Comparison of ENCODE assay signal across 13 cellular contexts in the genomic region with DNA sequence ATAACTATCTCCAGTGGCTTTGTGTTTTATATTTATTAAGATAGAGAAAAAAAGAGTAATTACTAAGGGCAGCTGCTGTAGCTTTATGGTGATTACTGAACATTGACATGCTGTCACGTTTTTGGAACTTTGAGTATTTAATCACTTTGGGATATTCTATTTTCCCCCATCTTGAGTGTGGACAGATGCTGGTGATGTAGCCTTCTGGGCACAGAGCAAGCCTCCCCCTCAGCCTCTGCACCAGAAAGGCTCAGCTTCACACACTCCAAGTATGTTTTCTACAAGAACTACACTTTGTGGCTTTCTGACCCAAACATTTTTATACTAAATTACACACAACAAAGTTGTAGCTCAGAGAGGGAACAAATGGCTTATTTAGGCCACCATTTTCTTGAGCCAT. TPM values are rescaled to one million over a fixed set of nuclear protein-coding genes. Genes with fewer than 3 reads are reported as not detected.
DNase-seq lines count a peak whose midpoint lies in the region; ATAC-seq and TF ChIP-seq lines count a peak whose summit lies in the region.
"Had no signal": no experiment of that assay in that cellular context is flagged by ENCODE, and none has a peak within 500 bp of the region (broad histone marks: within the 10 kb centered on the region; RNA-seq: fewer than 3 reads in every experiment).

No MANE protein-coding gene starts in this region.

- TF ChIP-seq CTCF in CD8-positive, alpha-beta T cell (IDR thresholded peaks at IDR 0.05) = no peak
- no peak for TF ChIP-seq CTCF in natural killer cell (IDR thresholded peaks at IDR 0.05)
- TF ChIP-seq CTCF in foreskin keratinocyte (conservative IDR thresholded peaks at IDR 0.05) = no peak

- H3K27me3 ChIP-seq in CD8-positive, alpha-beta T cell (ENCODE audit: insufficient read depth, low read length) = no peaks in the 10 kb centered on the region
- H3K27me3 ChIP-seq in foreskin keratinocyte = no peaks in the 10 kb centered on the region

- peak overlapping the region; percentile 96 for H3K4me3 Mint-ChIP-seq in CD8-positive, alpha-beta T cell
- peak overlapping the region; percentile 77 to 96 (median 94) for H3K4me3 Mint-ChIP-seq in IgD-negative memory B cell
- peak overlapping the region; percentile 91 for H3K4me3 Mint-ChIP-seq in activated T-helper 2 cell treated with anti-CD3 and anti-CD28 coated beads, Interferon-gamma antibody, Interleukin-2, Interleukin-4, amounts not matched to agents 10 μg/mL and 5 μg/mL and 100 μg/mL, durations not matched to agents 14 hours and 24 hours and 36 hours (ENCODE audit: low read depth)
- peak overlapping the region; percentile 81 for H3K4me3 Mint-ChIP-seq in natural killer cell
- H3K4me3 Mint-ChIP-seq: H9 had no signal

- H3K9me3 ChIP-seq in CD8-positive, alpha-beta T cell (ENCODE audit: low read length) = no peaks in the 10 kb centered on the region

- peak overlapping the region; percentile 97 for H3K27ac Mint-ChIP-seq in CD8-positive, alpha-beta T cell
- peak overlapping the region in 2 of 3 donors; percentile 18 to 98 for H3K27ac Mint-ChIP-seq in IgD-negative memory B cell
- peak overlapping the region; percentile 95 for H3K27ac Mint-ChIP-seq in activated T-helper 2 cell treated with anti-CD3 and anti-CD28 coated beads, Interferon-gamma antibody, Interleukin-2, Interleukin-4, amounts not matched to agents 10 μg/mL and 5 μg/mL and 100 μg/mL, durations not matched to agents 14 hours and 24 hours and 36 hours
- peak overlapping the region; percentile 90 to 91 for H3K27ac Mint-ChIP-seq in natural killer cell
- H3K27ac Mint-ChIP-seq: H9 had no signal

- peak overlapping the region; percentile 64 for H3K4me3 ChIP-seq in CD8-positive, alpha-beta T cell (ENCODE audit: low read depth, low read length)
- H3K4me3 ChIP-seq: SK-N-MC had no signal

- peaks cover 74% of the 10 kb centered on the region for H3K4me1 Mint-ChIP-seq in CD8-positive, alpha-beta T cell (ENCODE audit: low read depth)
- H3K4me1 Mint-ChIP-seq in IgD-negative memory B cell = peaks cover 42 to 56% (median 55%) of the 10 kb centered on the region in 3 donors
- peaks cover 64% of the 10 kb centered on the region for H3K4me1 Mint-ChIP-seq in activated T-helper 2 cell treated with anti-CD3 and anti-CD28 coated beads, Interferon-gamma antibody, Interleukin-2, Interleukin-4, amounts not matched to agents 10 μg/mL and 5 μg/mL and 100 μg/mL, durations not matched to agents 14 hours and 24 hours and 36 hours (ENCODE audit: low read depth)
- H3K4me1 Mint-ChIP-seq in natural killer cell = peaks cover 66% of the 10 kb centered on the region in 2 donors

- no peak for ATAC-seq in CD8-positive, alpha-beta T cell
- ATAC-seq in natural killer cell (no peak), foreskin keratinocyte (no peak), HG03354 (IDR thresholded peaks at IDR 0.05; ENCODE audit: poor library complexity, severe bottlenecking, unreplicated experiment) (no peak)

- POLR2A ChIA-PET in CD8-positive, alpha-beta T cell (lab: Charles Lee) = interaction anchor here (1.0 kb wide), 1 partner anchor 182 kb away, joined by 3 read pairs; no protein-coding TSS in a partner anchor

- H3K27me3 Mint-ChIP-seq in CD8-positive, alpha-beta T cell (ENCODE audit: low read depth) = peaks cover 3% of the 10 kb centered on the region
- H3K27me3 Mint-ChIP-seq in IgD-negative memory B cell (no peaks in the 10 kb centered on the region), natural killer cell (ENCODE audit: low read depth in 2 of 2) (no peaks in the 10 kb centered on the region)
- peaks cover 2% of the 10 kb centered on the region for H3K27me3 Mint-ChIP-seq in activated T-helper 2 cell treated with anti-CD3 and anti-CD28 coated beads, Interferon-gamma antibody, Interleukin-2, Interleukin-4, amounts not matched to agents 10 μg/mL and 5 μg/mL and 100 μg/mL, durations not matched to agents 14 hours and 24 hours and 36 hours (ENCODE audit: low read depth)

- peaks cover 52% of the 10 kb centered on the region for H3K4me1 ChIP-seq in CD8-positive, alpha-beta T cell (ENCODE audit: insufficient read depth, low read length)
- H3K4me1 ChIP-seq in foreskin keratinocyte = peaks cover 22% of the 10 kb centered on the region
- H3K4me1 ChIP-seq: parathyroid adenoma had no signal

- peak overlapping the region; percentile 11 for H3K27ac ChIP-seq in CD8-positive, alpha-beta T cell (ENCODE audit: low read depth, low read length)
- H3K27ac ChIP-seq in foreskin keratinocyte = no peak overlapping the region
- H3K27ac ChIP-seq: parathyroid adenoma, SK-N-MC had no signal

- H3K9me3 Mint-ChIP-seq in CD8-positive, alpha-beta T cell = no peaks in the 10 kb centered on the region
- H3K9me3 Mint-ChIP-seq in IgD-negative memory B cell = no peaks in the 10 kb centered on the region
- no peaks in the 10 kb centered on the region for H3K9me3 Mint-ChIP-seq in activated T-helper 2 cell treated with anti-CD3 and anti-CD28 coated beads, Interferon-gamma antibody, Interleukin-2, Interleukin-4, amounts not matched to agents 10 μg/mL and 5 μg/mL and 100 μg/mL, durations not matched to agents 14 hours and 24 hours and 36 hours
- H3K9me3 Mint-ChIP-seq in natural killer cell = no peaks in the 10 kb centered on the region
- H3K9me3 Mint-ChIP-seq: H9 had no signal

- CTCF ChIA-PET in CD8-positive, alpha-beta T cell (lab: Charles Lee) = interaction anchor here (1.1 kb wide), 1 partner anchor 30 kb away, joined by 3 read pairs; no protein-coding TSS in a partner anchor

- intact Hi-C loops in CD8-positive, alpha-beta T cell (cut with DNase I, micrococcal nuclease) = loop anchor here (2.0 to 5.0 kb wide), 4 partner anchors 14 to 364 kb away; partner anchors contain the start of gene HMGB1 (in 1 of the 2)
- intact Hi-C loops in activated T-helper 2 cell treated with anti-CD3 and anti-CD28 coated beads, Interferon-gamma antibody, Interleukin-2, Interleukin-4, amounts not matched to agents 10 μg/mL and 5 μg/mL and 100 μg/mL, durations not matched to agents 14 hours and 24 hours and 36 hours (cut with micrococcal nuclease) = no loop called here
- intact Hi-C loops in natural killer cell (cut with micrococcal nuclease) = no loop called here

- H3K36me3 ChIP-seq in CD8-positive, alpha-beta T cell (ENCODE audit: insufficient read depth, low read length) = no peaks in the 10 kb centered on the region

- no peak for DNase-seq in CD8-positive, alpha-beta T cell
- DNase-seq in activated T-helper 2 cell treated with anti-CD3 and anti-CD28 coated beads, Interferon-gamma antibody, Interleukin-2, Interleukin-4, amounts not matched to agents 10 μg/mL and 5 μg/mL and 100 μg/mL, durations not matched to agents 14 hours and 24 hours and 36 hours (ENCODE audit: low spot score) = no peak
- DNase-seq in natural killer cell (no peak), foreskin keratinocyte (no peak), DMS 273 (lab: John Stamatoyannopoulos, UW; ENCODE audit: unreplicated experiment) (no peak), GM03348 (ENCODE audit: low spot score) (no peak)
- DNase-seq: H9; NCI-H187 treated with DMSO at 0.1 percent for 48 hours; stimulated activated CD4-positive, alpha-beta T cell treated with anti-CD3 and anti-CD28 coated beads, Interleukin-2, amount 100 ng/mL, for 24 hours had no signal

- peaks cover 5% of the 10 kb centered on the region for H3K36me3 Mint-ChIP-seq in CD8-positive, alpha-beta T cell
- no peaks in the 10 kb centered on the region for H3K36me3 Mint-ChIP-seq in IgD-negative memory B cell
- peaks cover 13% of the 10 kb centered on the region for H3K36me3 Mint-ChIP-seq in activated T-helper 2 cell treated with anti-CD3 and anti-CD28 coated beads, Interferon-gamma antibody, Interleukin-2, Interleukin-4, amounts not matched to agents 10 μg/mL and 5 μg/mL and 100 μg/mL, durations not matched to agents 14 hours and 24 hours and 36 hours (ENCODE audit: low read depth)
- H3K36me3 Mint-ChIP-seq in natural killer cell = no peaks in the 10 kb centered on the region

RNA-seq across cellular contexts. Expression of gene ALOX5AP, which starts 1.1 kb away (rescaled TPM):
- 10 to 100 TPM; 16.3 to 16.6 TPM for total RNA-seq in CD8-positive, alpha-beta T cell
- 208 TPM for polyA plus RNA-seq in IgD-negative memory B cell
- 40.9 and 43.9 TPM in 2 replicates for total RNA-seq in activated T-helper 2 cell treated with anti-CD3 and anti-CD28 coated beads, Interferon-gamma antibody, Interleukin-2, Interleukin-4, amounts not matched to agents 10 μg/mL and 5 μg/mL and 100 μg/mL, durations not matched to agents 14 hours and 24 hours and 36 hours
- 100 to 1,000 TPM in 2 of 3 donors, 10 to 100 TPM in 1; 83.9 to 150 (median 114) TPM for total RNA-seq in natural killer cell
- 0.35 and 0.41 TPM in 2 replicates for total RNA-seq in foreskin keratinocyte
- 0.20 and 0.66 TPM in 2 replicates for polyA plus RNA-seq in foreskin keratinocyte
- total RNA-seq: H9 had no signal

Comparison
In these comparisons a context has a peak if more than half of its experiments do, and no peak if none do; other contexts are left out.
1. RNA of gene ALOX5AP, which starts 1.1 kb away (total RNA-seq): 83.9 to 150 TPM in natural killer cell, 40.9 to 43.9 TPM in activated T-helper 2 cell treated with anti-CD3 and anti-CD28 coated beads, Interferon-gamma antibody, Interleukin-2, Interleukin-4, amounts not matched to agents 10 μg/mL and 5 μg/mL and 100 μg/mL, durations not matched to agents 14 hours and 24 hours and 36 hours and 16.3 to 16.6 TPM in CD8-positive, alpha-beta T cell; 0.35 to 0.41 TPM in foreskin keratinocyte; every median in the first group is over 10 times any median in the second.
2. intact Hi-C loops: an anchor here in CD8-positive, alpha-beta T cell (2.0 to 5.0 kb wide); none called in activated T-helper 2 cell treated with anti-CD3 and anti-CD28 coated beads, Interferon-gamma antibody, Interleukin-2, Interleukin-4, amounts not matched to agents 10 μg/mL and 5 μg/mL and 100 μg/mL, durations not matched to agents 14 hours and 24 hours and 36 hours and natural killer cell.
3. Peak in every context shown above with its lines, with median percentiles within 50 percentile points of each other: H3K27ac Mint-ChIP-seq and H3K4me3 Mint-ChIP-seq.